22 cellular contexts compared by ENCODE assay signal in the genomic region with DNA sequence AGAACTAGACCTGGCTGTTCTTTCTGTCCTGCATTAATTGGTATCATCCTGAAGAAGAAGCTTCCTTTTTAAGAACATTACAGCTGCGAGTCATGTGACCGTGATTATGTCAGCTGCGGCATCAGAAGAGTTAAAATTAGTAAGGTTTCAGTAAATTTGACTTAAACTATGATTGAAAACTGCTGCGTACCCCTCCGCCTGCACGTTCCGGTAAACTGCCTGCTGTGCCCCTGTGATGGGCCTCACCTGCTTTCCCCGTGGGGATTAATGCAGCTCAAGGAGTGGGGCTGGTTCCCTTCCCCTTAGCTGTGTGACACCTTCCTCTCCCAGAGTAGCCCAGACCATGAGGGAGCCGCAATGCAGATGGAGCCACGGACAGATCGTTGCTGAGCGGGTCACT. TPM values are rescaled to one million over a fixed set of nuclear protein-coding genes. Genes with fewer than 3 reads are reported as not detected.
DNase-seq lines count a peak whose midpoint lies in the region; ATAC-seq and TF ChIP-seq lines count a peak whose summit lies in the region.
"Had no signal": no experiment of that assay in that cellular context is flagged by ENCODE, and none has a peak within 500 bp of the region (broad histone marks: within the 10 kb centered on the region; RNA-seq: fewer than 3 reads in every experiment).

No MANE protein-coding gene starts in this region.

- no peak overlapping the region for H3K4ac ChIP-seq in H9 (ENCODE audit: low read depth, low read length)

- no peaks in the 10 kb centered on the region for H3K27me3 ChIP-seq in GM23338 (ENCODE audit: insufficient read depth)
- no peaks in the 10 kb centered on the region for H3K27me3 ChIP-seq in OCI-LY1 (ENCODE audit: insufficient read depth, low read length)
- H3K27me3 ChIP-seq in H9 (ENCODE audit: insufficient read depth, low read length), result no peaks in the 10 kb centered on the region
- no peaks in the 10 kb centered on the region for H3K27me3 ChIP-seq in endodermal cell (ENCODE audit: control insufficient read depth, insufficient read depth, low read length, poor library complexity, severe bottlenecking)
- H3K27me3 ChIP-seq: BE2C, body of pancreas had no signal

- in situ Hi-C loops in KBM-7 (cut with MboI; ENCODE audit: low pct_unique_long_range_greater_than_20kb, low sequenced_read_pairs), result no loop called here

- no peak overlapping the region for H3K14ac ChIP-seq in H9 (ENCODE audit: insufficient read depth, low read length)

- no peak overlapping the region for H3K18ac ChIP-seq in H9 (ENCODE audit: insufficient read length, low read depth, low read length)

- H3K9me2 ChIP-seq in GM23338 (ENCODE audit: insufficient read depth) (no peaks in the 10 kb centered on the region), OCI-LY1 (ENCODE audit: low read depth, low read length) (no peaks in the 10 kb centered on the region)

- no peaks in the 10 kb centered on the region for H3F3A ChIP-seq in GM23338 (replicated peaks; ENCODE audit: low read depth)
- H3F3A ChIP-seq in OCI-LY1 (ENCODE audit: insufficient read depth, low read length), result no peaks in the 10 kb centered on the region

- H3K9me3 Mint-ChIP-seq in GM23338 (no peaks in the 10 kb centered on the region), H9 (no peaks in the 10 kb centered on the region; a peak in 1 of 5 replicates), endodermal cell (no peaks in the 10 kb centered on the region)
- H3K9me3 Mint-ChIP-seq: activated T-cell treated with anti-CD3 and anti-CD28 coated beads, Interleukin-2, amount 50 U/mL, for 72 hours; immature natural killer cell; naive thymus-derived CD8-positive, alpha-beta T cell had no signal

- no peak overlapping the region for H3K4me2 ChIP-seq in GM23338
- peak overlapping the region; percentile 86 for H3K4me2 ChIP-seq in OCI-LY1 (ENCODE audit: low read length)
- H3K4me2 ChIP-seq in H9 (ENCODE audit: insufficient read depth, insufficient read length, low read length), result no peak overlapping the region

- H2BK120ac ChIP-seq in H9 (ENCODE audit: low read depth, low read length, poor library complexity, severe bottlenecking), result no peak overlapping the region

- H3K56ac ChIP-seq in H9 (ENCODE audit: insufficient read length, low read depth, low read length), result no peak overlapping the region

- no peak overlapping the region for H2BK20ac ChIP-seq in H9 (ENCODE audit: low read depth, low read length, poor library complexity, severe bottlenecking)

- no peak overlapping the region for H4K91ac ChIP-seq in H9 (ENCODE audit: insufficient read length, low read depth, low read length)

- H2BK12ac ChIP-seq in H9 (ENCODE audit: insufficient read length, low read depth, low read length), result no peak overlapping the region

- H3K36me3 ChIP-seq in GM23338 (ENCODE audit: insufficient read depth) (no peaks in the 10 kb centered on the region), OCI-LY1 (ENCODE audit: insufficient read depth, low read length) (0 out of 2 replicates have a peak, but pooled peaks cover 2% of the 10 kb centered on the region), endodermal cell (ENCODE audit: control insufficient read depth, insufficient read depth, low read length) (no peaks in the 10 kb centered on the region)
- H3K36me3 ChIP-seq: BE2C had no signal

- no peak overlapping the region for H3T11ph ChIP-seq in H9 (ENCODE audit: low read length)

- H4K5ac ChIP-seq in H9 (ENCODE audit: insufficient read length, low read depth, low read length), result no peak overlapping the region

- no peaks in the 10 kb centered on the region for H3K36me3 Mint-ChIP-seq in GM23338 (ENCODE audit: low read depth)
- H3K36me3 Mint-ChIP-seq in H9 (ENCODE audit: insufficient read depth in 1 of 3, low read depth in 3 of 3), result no peaks in the 10 kb centered on the region
- H3K36me3 Mint-ChIP-seq in endodermal cell (ENCODE audit: low read depth), result no peaks in the 10 kb centered on the region
- H3K36me3 Mint-ChIP-seq: activated naive CD8-positive, alpha-beta T cell; immature natural killer cell; naive thymus-derived CD8-positive, alpha-beta T cell had no signal

- no peaks in the 10 kb centered on the region for H4K20me1 ChIP-seq in GM23338 (replicated peaks; ENCODE audit: insufficient read depth)
- no peaks in the 10 kb centered on the region for H4K20me1 ChIP-seq in OCI-LY1 (ENCODE audit: insufficient read depth, low read length)
- H4K20me1 ChIP-seq in H9 (ENCODE audit: control insufficient read depth, insufficient read depth, insufficient read length), result no peaks in the 10 kb centered on the region

- H2BK5ac ChIP-seq in H9 (ENCODE audit: insufficient read length, low read length), result no peak overlapping the region

- H2AFZ ChIP-seq in GM23338, result peak overlapping the region; percentile 92
- H2AFZ ChIP-seq in OCI-LY1 (ENCODE audit: low read length), result no peak overlapping the region
- H2AFZ ChIP-seq in H9 (ENCODE audit: low read length), result no peak overlapping the region

- H3K9ac ChIP-seq in OCI-LY1 (ENCODE audit: low read length) (peak overlapping the region; percentile 85), H9 (ENCODE audit: extremely low read depth, insufficient read length, low read length) (no peak overlapping the region), endodermal cell (ENCODE audit: extremely low read depth, low read length, poor library complexity, severe bottlenecking) (no peak overlapping the region)

- H4K8ac ChIP-seq in H9 (replicated peaks; ENCODE audit: insufficient read length, low read depth, low read length), result no peak overlapping the region

- H3K4me1 ChIP-seq in GM23338 (ENCODE audit: insufficient read depth), result no peaks in the 10 kb centered on the region
- H3K4me1 ChIP-seq in OCI-LY1 (ENCODE audit: insufficient read depth, low read length, severe bottlenecking), result peaks cover 95% of the 10 kb centered on the region
- no peaks in the 10 kb centered on the region for H3K4me1 ChIP-seq in H9 (ENCODE audit: insufficient read depth, low read length)
- H3K4me1 ChIP-seq in endodermal cell (ENCODE audit: control insufficient read depth, insufficient read depth, low read length), result peaks cover 12% of the 10 kb centered on the region
- H3K4me1 ChIP-seq: BE2C, body of pancreas, psoas muscle had no signal

- no peaks in the 10 kb centered on the region for H3K23me2 ChIP-seq in H9 (ENCODE audit: insufficient read length, low read depth, low read length, poor library complexity, severe bottlenecking)

- TF ChIP-seq CTCF in GM23338 (conservative IDR thresholded peaks at IDR 0.05; ENCODE audit: low read depth in 2 of 2), result no peak
- no peak for TF ChIP-seq CTCF in OCI-LY1 (IDR thresholded peaks at IDR 0.05; ENCODE audit: low read length)
- no peak for TF ChIP-seq CTCF in H9 (conservative IDR thresholded peaks at IDR 0.05)
- no peak for TF ChIP-seq CTCF in endodermal cell (conservative IDR thresholded peaks at IDR 0.05)

- no peaks in the 10 kb centered on the region for H3K79me2 ChIP-seq in GM23338 (replicated peaks; ENCODE audit: insufficient read depth)
- H3K79me2 ChIP-seq in OCI-LY1 (ENCODE audit: insufficient read depth, low read length), result no peaks in the 10 kb centered on the region
- no peaks in the 10 kb centered on the region for H3K79me2 ChIP-seq in H9 (ENCODE audit: insufficient read depth, low read length)

- H3K4me3 ChIP-seq in GM23338 (no peak overlapping the region), OCI-LY1 (ENCODE audit: low read depth, low read length, poor library complexity, severe bottlenecking) (peak overlapping the region; percentile 64), endodermal cell (ENCODE audit: low read length) (no peak overlapping the region)
- H3K4me3 ChIP-seq: body of pancreas, psoas muscle had no signal

- H2BK15ac ChIP-seq in H9 (ENCODE audit: low read depth, low read length), result no peak overlapping the region

- H3K23ac ChIP-seq in H9 (ENCODE audit: insufficient read length, low read depth, low read length), result no peak overlapping the region

- whole genome bisulfite sequencing in H9 (ENCODE audit: extremely low coverage, insufficient read length, low lambda C conversion rate), result no CpG with 5 or more reads among the region's 12 CpGs
- WGBS in endodermal cell (ENCODE audit: insufficient coverage in 1 of 2, insufficient read length in 1 of 2), 2 experiments, result 89 to 92% methylated on average over 10 to 12 of the region's 12 CpGs

- H3K27ac ChIP-seq in GM23338 (ENCODE audit: low read depth), result no peak overlapping the region
- peak overlapping the region; percentile 96 for H3K27ac ChIP-seq in OCI-LY1 (ENCODE audit: low read depth, low read length, poor library complexity, severe bottlenecking)
- no peak overlapping the region for H3K27ac ChIP-seq in H9 (ENCODE audit: insufficient read length, low read depth, low read length)
- no peak overlapping the region for H3K27ac ChIP-seq in endodermal cell (ENCODE audit: low read depth, low read length)
- H3K27ac ChIP-seq: body of pancreas, psoas muscle had no signal

- ATAC-seq in GM19023 (IDR thresholded peaks at IDR 0.05; ENCODE audit: unreplicated experiment) (peak; percentile 44), GM23338 (peak; percentile 51), HG03469 (IDR thresholded peaks at IDR 0.05; ENCODE audit: unreplicated experiment) (no peak)
- ATAC-seq: activated CD8-positive, alpha-beta T cell treated with anti-CD3 and anti-CD28 coated beads, Interleukin-2, amount 10 ng/mL, durations not matched to agents 7 days and 5 days; activated T-cell treated with anti-CD3 and anti-CD28 coated beads, Interleukin-2, amount 50 U/mL, for 72 hours; body of pancreas; esophagus mucosa; naive thymus-derived CD8-positive, alpha-beta T cell; psoas muscle had no signal

- no peaks in the 10 kb centered on the region for H3K79me1 ChIP-seq in H9 (ENCODE audit: insufficient read depth, low read depth, low read length, poor library complexity, severe bottlenecking)

- peaks cover 6% of the 10 kb centered on the region for H3K27me3 Mint-ChIP-seq in GM23338 (ENCODE audit: insufficient read depth, low read depth, poor library complexity)
- H3K27me3 Mint-ChIP-seq in H9 (ENCODE audit: low read depth), result peaks cover 5% of the 10 kb centered on the region
- peaks cover 8% of the 10 kb centered on the region for H3K27me3 Mint-ChIP-seq in endodermal cell (ENCODE audit: insufficient read depth)
- H3K27me3 Mint-ChIP-seq: activated naive CD8-positive, alpha-beta T cell had no signal

- H3K27ac Mint-ChIP-seq in GM23338 (no peak overlapping the region), H9 (no peak overlapping the region), endodermal cell (no peak overlapping the region)
- H3K27ac Mint-ChIP-seq: activated CD8-positive, alpha-beta T cell treated with anti-CD3 and anti-CD28 coated beads, Interleukin-2, amount 10 ng/mL, durations not matched to agents 7 days and 5 days; activated naive CD8-positive, alpha-beta T cell; activated T-cell treated with anti-CD3 and anti-CD28 coated beads, Interleukin-2, amount 50 U/mL, for 72 hours; immature natural killer cell had no signal

- H3K9me3 ChIP-seq in OCI-LY1 (ENCODE audit: low read length), result no peaks in the 10 kb centered on the region
- no peaks in the 10 kb centered on the region for H3K9me3 ChIP-seq in H9 (ENCODE audit: control insufficient read depth, low read depth, low read length)
- no peaks in the 10 kb centered on the region for H3K9me3 ChIP-seq in endodermal cell (ENCODE audit: control insufficient read depth, low read length)
- H3K9me3 ChIP-seq: BE2C, body of pancreas, psoas muscle had no signal

- no peak overlapping the region for H3K4me3 Mint-ChIP-seq in GM23338
- no peak overlapping the region for H3K4me3 Mint-ChIP-seq in H9
- H3K4me3 Mint-ChIP-seq in endodermal cell, result no peak overlapping the region
- H3K4me3 Mint-ChIP-seq: activated CD8-positive, alpha-beta T cell treated with anti-CD3 and anti-CD28 coated beads, Interleukin-2, amount 10 ng/mL, durations not matched to agents 7 days and 5 days; activated naive CD8-positive, alpha-beta T cell; activated T-cell treated with anti-CD3 and anti-CD28 coated beads, Interleukin-2, amount 50 U/mL, for 72 hours; immature natural killer cell; naive thymus-derived CD8-positive, alpha-beta T cell had no signal

- DNase-seq in GM23338 (ENCODE audit: low spot score), result no peak
- DNase-seq in H9, result no peak
- no peak for DNase-seq in KBM-7
- no peak for DNase-seq in endodermal cell
- DNase-seq: activated CD8-positive, alpha-beta T cell treated with anti-CD3 and anti-CD28 coated beads, Interleukin-2, amount 10 ng/mL, durations not matched to agents 7 days and 5 days; activated T-cell treated with anti-CD3 and anti-CD28 coated beads, Interleukin-2, amount 50 U/mL, for 72 hours; BE2C; body of pancreas; dermis blood vessel endothelial cell; immature natural killer cell; naive thymus-derived CD8-positive, alpha-beta T cell; NCI-H748 treated with DMSO at 0.1 percent for 48 hours; psoas muscle; stimulated activated naive CD4-positive, alpha-beta T cell treated with Interleukin-2 at 50 U/mL for 16 hours; trophoblast cell had no signal

- peaks cover 9% of the 10 kb centered on the region for H3K4me1 Mint-ChIP-seq in GM23338
- H3K4me1 Mint-ChIP-seq in H9, result peaks cover 12 to 15% of the 10 kb centered on the region in 2 experiments
- peaks cover 32% of the 10 kb centered on the region for H3K4me1 Mint-ChIP-seq in endodermal cell

- H2AK5ac ChIP-seq in H9 (ENCODE audit: insufficient read length, low read length), result no peak overlapping the region

RNA-seq across cellular contexts. Expression of a gene that starts 36.1 kb away (rescaled TPM):
- 0.19 and 0.42 TPM in 2 replicates for total RNA-seq in GM23338 (2014; rRNA removed; shearing (Covaris generic))
- 0.10 TPM in 1 of 2 replicates, not detected in the other for polyA plus RNA-seq in GM23338 (2016; fragmentation: Nextera tagmentation; extraction: Ambion mirVana)
- total RNA-seq in H9 (2021), result 0.63 and 0.86 TPM in 2 replicates
- total RNA-seq in endodermal cell, result 10 to 100 TPM in 1 of 2 donors, 1 to 10 TPM in 1; 5.2 to 10.9 TPM
- 1.2 TPM for polyA plus RNA-seq in endodermal cell (2013, experiment 1 of 2)
- 1.1 TPM for polyA plus RNA-seq in endodermal cell (2013, experiment 2 of 2)
- total RNA-seq: dermis blood vessel endothelial cell; glomerular endothelial cell; lung microvascular endothelial cell; naive thymus-derived CD8-positive, alpha-beta T cell had no signal
- polyA plus RNA-seq: immature natural killer cell; naive thymus-derived CD8-positive, alpha-beta T cell; psoas muscle had no signal
